In genomic region chr1:91784191-91784590, GRCh38 we compare ENCODE assay signal across 18 cellular contexts.
A peak's percentile ranks its signal among the peaks of the same experiment; 100 is the strongest.
DNase-seq lines count a peak whose midpoint lies in the region; ATAC-seq, FAIRE-seq and TF ChIP-seq lines count a peak whose summit lies in the region.
"Had no signal": no experiment of that assay in that cellular context is flagged by ENCODE, and none has a peak within 500 bp of the region (broad histone marks: within the 10 kb centered on the region; RNA-seq: fewer than 3 reads in every experiment).

No MANE protein-coding gene starts in this region.

- H3K4me1 ChIP-seq in K562 (replicated peaks in 1 of 2; ENCODE audit: control insufficient read depth in 2 of 2, insufficient read depth in 2 of 2, low read length in 2 of 2) (peaks cover 0 to 4% of the 10 kb centered on the region in 2 experiments; a peak in 1 of 5 replicates), tibial artery (peaks cover 8 to 65% (median 38%) of the 10 kb centered on the region in 4 donors)
- H3K4me1 ChIP-seq: parathyroid adenoma had no signal

- peak; percentile 49 for ATAC-seq in GM19324 (IDR thresholded peaks at IDR 0.05; ENCODE audit: low FRiP score, unreplicated experiment)
- peak; percentile 50 for ATAC-seq in HG02973 (IDR thresholded peaks at IDR 0.05; ENCODE audit: unreplicated experiment)
- no peak for ATAC-seq in K562
- ATAC-seq: activated CD8-positive, alpha-beta memory T cell treated with anti-CD3 and anti-CD28 coated beads, Interleukin-2, amount 10 ng/mL, durations not matched to agents 7 days and 5 days; foreskin keratinocyte; WTC11 had no signal

- peaks cover 3% of the 10 kb centered on the region for H3K36me3 Mint-ChIP-seq in activated naive CD4-positive, alpha-beta T cell treated with anti-CD3 and anti-CD28 coated beads for 36 hours (ENCODE audit: low read depth)
- H3K36me3 Mint-ChIP-seq: WTC11 had no signal

- no peaks in the 10 kb centered on the region for H4K20me1 ChIP-seq in K562 (replicated peaks; ENCODE audit: control insufficient read depth, insufficient read depth, low read length)
- H4K20me1 ChIP-seq: BLaER1 treated with 17β-estradiol and CSF1 and Interleukin-3, amounts not matched to agents 10 nM and 100 nM had no signal

- DNase-seq in K562 (ENCODE audit: extremely low read depth in 1 of 4, low spot score in 3 of 4) (no peak), tibial artery (no peak), NCI-H510A treated with DMSO at 0.1 percent for 48 hours (lab: John Stamatoyannopoulos, UW) (no peak), NCI-H1105 treated with DMSO at 0.1 percent for 48 hours (lab: John Stamatoyannopoulos, UW) (no peak)
- DNase-seq in activated naive CD4-positive, alpha-beta T cell treated with anti-CD3 and anti-CD28 coated beads for 36 hours = no peak
- DNase-seq: activated CD8-positive, alpha-beta memory T cell treated with anti-CD3 and anti-CD28 coated beads, Interleukin-2, amount 10 ng/mL, durations not matched to agents 7 days and 5 days; activated naive CD4-positive, alpha-beta T cell treated with anti-CD3 and anti-CD28 coated beads, Interleukin-2, amount 50 U/mL, for 16 hours; DMS53; effector memory CD4-positive, alpha-beta T cell; foreskin keratinocyte; NCI-H1105 had no signal

- TF ChIP-seq CTCF in K562 (IDR thresholded peaks at IDR 0.05 in 2 of 3, conservative IDR thresholded peaks at IDR 0.05 in 1 of 3; ENCODE audit: insufficient read depth in 2 of 3, low read depth in 1 of 3, low read length in 3 of 3) (no peak), tibial artery (IDR thresholded peaks at IDR 0.05) (no peak)

- H2AFZ ChIP-seq in K562 (ENCODE audit: low read depth, low read length) = no peak overlapping the region
- H2AFZ ChIP-seq: parathyroid adenoma had no signal

- in situ Hi-C loops in K562 (cut with MboI) = no loop called here

- H3K27me3 ChIP-seq in K562 (ENCODE audit: control insufficient read depth in 2 of 2, insufficient read depth in 2 of 2, low read length in 2 of 2) (no peaks in the 10 kb centered on the region), tibial artery (no peaks in the 10 kb centered on the region)
- H3K27me3 ChIP-seq: BLaER1 treated with 17β-estradiol and CSF1 and Interleukin-3, amounts not matched to agents 10 nM and 100 nM; breast epithelium had no signal

- H3K27ac ChIP-seq in K562 (ENCODE audit: extremely low read depth, low read depth, low read length) (no peak overlapping the region), tibial artery (peak overlapping the region; percentile 58 to 70)
- H3K27ac ChIP-seq: BLaER1 treated with 17β-estradiol and CSF1 and Interleukin-3, amounts not matched to agents 10 nM and 100 nM; foreskin keratinocyte had no signal

- H3K9me3 ChIP-seq in K562 (replicated peaks; ENCODE audit: control insufficient read depth, insufficient read depth, low read depth, low read length) = no peaks in the 10 kb centered on the region
- no peaks in the 10 kb centered on the region for H3K9me3 ChIP-seq in tibial artery
- H3K9me3 ChIP-seq: breast epithelium, HAP-1 had no signal

- BruUV-seq in K562 (replicated peaks; lab: Mats Ljungman, UMichigan) = no TSS peak

- no peak for TF ChIP-seq POLR2A in K562 (conservative IDR thresholded peaks at IDR 0.05)

- no peak overlapping the region for H3K27ac Mint-ChIP-seq in activated naive CD4-positive, alpha-beta T cell treated with anti-CD3 and anti-CD28 coated beads for 36 hours
- H3K27ac Mint-ChIP-seq: activated CD8-positive, alpha-beta memory T cell treated with anti-CD3 and anti-CD28 coated beads, Interleukin-2, amount 10 ng/mL, durations not matched to agents 7 days and 5 days; WTC11 had no signal

- no peak overlapping the region for H3K9ac ChIP-seq in K562 (ENCODE audit: insufficient read depth in 1 of 2, low read depth in 2 of 2, low read length in 2 of 2)
- H3K9ac ChIP-seq: BLaER1 treated with 17β-estradiol and CSF1 and Interleukin-3, amounts not matched to agents 10 nM and 100 nM; parathyroid adenoma had no signal

- TF ChIP-seq RAD21 in K562 (CRISPR knock-in tag; conservative IDR thresholded peaks at IDR 0.05 in 1 of 2, IDR thresholded peaks at IDR 0.05 in 1 of 2) = no peak

- CTCF ChIA-PET in K562 (lab: Yijun Ruan, JAX; ENCODE audit: low intra/inter-chr PET ratio) = no interaction called here
- CTCF ChIA-PET in activated naive CD4-positive, alpha-beta T cell treated with anti-CD3 and anti-CD28 coated beads for 36 hours (lab: Charles Lee) = interaction anchor here (1.2 to 1.6 kb wide), 3 partner anchors 10 to 100 kb away, joined by 3 read pairs; no protein-coding TSS in a partner anchor

- H3K4me1 Mint-ChIP-seq in activated naive CD4-positive, alpha-beta T cell treated with anti-CD3 and anti-CD28 coated beads for 36 hours (ENCODE audit: low read depth) = peaks cover 4% of the 10 kb centered on the region

- no peak for FAIRE-seq in K562 (lab: Jason Lieb, UNC)

- no peak overlapping the region for H3K4me2 ChIP-seq in K562 (ENCODE audit: insufficient read depth, low read length)

- intact Hi-C loops in K562 (cut with micrococcal nuclease) = no loop called here
- intact Hi-C loops in tibial artery (cut with DNase I; ENCODE audit: low total_unique reads) = loop anchor here (5.0 kb wide), 1 partner anchor 148 kb away; no protein-coding TSS in a partner anchor
- intact Hi-C loops in activated naive CD4-positive, alpha-beta T cell treated with anti-CD3 and anti-CD28 coated beads for 36 hours (cut with micrococcal nuclease) = no loop called here

- H3K79me2 ChIP-seq in K562 (ENCODE audit: control insufficient read depth, insufficient read depth, low read length) = no peaks in the 10 kb centered on the region
- H3K79me2 ChIP-seq: parathyroid adenoma had no signal

- H3K9me3 Mint-ChIP-seq in activated naive CD4-positive, alpha-beta T cell treated with anti-CD3 and anti-CD28 coated beads for 36 hours = no peaks in the 10 kb centered on the region
- H3K9me3 Mint-ChIP-seq: WTC11 had no signal

- POLR2A ChIA-PET in K562 (lab: Yijun Ruan, JAX) = interaction anchor here (1.3 to 2.3 kb wide), 2 partner anchors 9 to 12 kb away, joined by 6 to 9 read pairs; no protein-coding TSS in a partner anchor

- peaks cover 11% of the 10 kb centered on the region; the same call in 1 of the 3 replicates for H3K36me3 ChIP-seq in K562 (ENCODE audit: control insufficient read depth, insufficient read depth, low read length)
- no peaks in the 10 kb centered on the region for H3K36me3 ChIP-seq in tibial artery
- H3K36me3 ChIP-seq: breast epithelium, HAP-1 had no signal

- TF ChIP-seq EP300 in K562 (IDR thresholded peaks at IDR 0.05; ENCODE audit: low read length) = no peak

- no peak overlapping the region for H3K4me3 Mint-ChIP-seq in activated naive CD4-positive, alpha-beta T cell treated with anti-CD3 and anti-CD28 coated beads for 36 hours
- H3K4me3 Mint-ChIP-seq: activated CD8-positive, alpha-beta memory T cell treated with anti-CD3 and anti-CD28 coated beads, Interleukin-2, amount 10 ng/mL, durations not matched to agents 7 days and 5 days; WTC11 had no signal

- H3K27me3 Mint-ChIP-seq in activated naive CD4-positive, alpha-beta T cell treated with anti-CD3 and anti-CD28 coated beads for 36 hours (ENCODE audit: low read depth) = no peaks in the 10 kb centered on the region
- H3K27me3 Mint-ChIP-seq: activated CD8-positive, alpha-beta memory T cell treated with anti-CD3 and anti-CD28 coated beads, Interleukin-2, amount 10 ng/mL, durations not matched to agents 7 days and 5 days had no signal

- no peaks in the 10 kb centered on the region for H3K9me1 ChIP-seq in K562 (ENCODE audit: control insufficient read depth, insufficient read depth, low read length)

- H3K4me3 ChIP-seq in K562 = no peak overlapping the region
- H3K4me3 ChIP-seq in tibial artery = no peak overlapping the region
- H3K4me3 ChIP-seq: BLaER1 treated with 17β-estradiol and CSF1 and Interleukin-3, amounts not matched to agents 10 nM and 100 nM; breast epithelium; HAP-1 had no signal

- WGBS in K562 (ENCODE audit: insufficient coverage, low coverage, missing lambda C conversion rate) = 83% methylated on average over 3 of the region's 3 CpGs

TF ChIP-seq in K562, 482 proteins besides CTCF, POLR2A, EP300 and RAD21:
- TF ChIP-seq FIP1L1 (IDR thresholded peaks at IDR 0.05; ENCODE audit: low read depth, low read length, poor library complexity, severe bottlenecking) = no peak
- TF ChIP-seq, protein P1, sequence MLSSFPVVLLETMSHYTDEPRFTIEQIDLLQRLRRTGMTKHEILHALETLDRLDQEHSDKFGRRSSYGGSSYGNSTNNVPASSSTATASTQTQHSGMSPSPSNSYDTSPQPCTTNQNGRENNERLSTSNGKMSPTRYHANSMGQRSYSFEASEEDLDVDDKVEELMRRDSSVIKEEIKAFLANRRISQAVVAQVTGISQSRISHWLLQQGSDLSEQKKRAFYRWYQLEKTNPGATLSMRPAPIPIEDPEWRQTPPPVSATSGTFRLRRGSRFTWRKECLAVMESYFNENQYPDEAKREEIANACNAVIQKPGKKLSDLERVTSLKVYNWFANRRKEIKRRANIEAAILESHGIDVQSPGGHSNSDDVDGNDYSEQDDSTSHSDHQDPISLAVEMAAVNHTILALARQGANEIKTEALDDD (IDR thresholded peaks at IDR 0.05) = peak; percentile 5; the same call in 1 of the 2 replicates
